In the genomic region with DNA sequence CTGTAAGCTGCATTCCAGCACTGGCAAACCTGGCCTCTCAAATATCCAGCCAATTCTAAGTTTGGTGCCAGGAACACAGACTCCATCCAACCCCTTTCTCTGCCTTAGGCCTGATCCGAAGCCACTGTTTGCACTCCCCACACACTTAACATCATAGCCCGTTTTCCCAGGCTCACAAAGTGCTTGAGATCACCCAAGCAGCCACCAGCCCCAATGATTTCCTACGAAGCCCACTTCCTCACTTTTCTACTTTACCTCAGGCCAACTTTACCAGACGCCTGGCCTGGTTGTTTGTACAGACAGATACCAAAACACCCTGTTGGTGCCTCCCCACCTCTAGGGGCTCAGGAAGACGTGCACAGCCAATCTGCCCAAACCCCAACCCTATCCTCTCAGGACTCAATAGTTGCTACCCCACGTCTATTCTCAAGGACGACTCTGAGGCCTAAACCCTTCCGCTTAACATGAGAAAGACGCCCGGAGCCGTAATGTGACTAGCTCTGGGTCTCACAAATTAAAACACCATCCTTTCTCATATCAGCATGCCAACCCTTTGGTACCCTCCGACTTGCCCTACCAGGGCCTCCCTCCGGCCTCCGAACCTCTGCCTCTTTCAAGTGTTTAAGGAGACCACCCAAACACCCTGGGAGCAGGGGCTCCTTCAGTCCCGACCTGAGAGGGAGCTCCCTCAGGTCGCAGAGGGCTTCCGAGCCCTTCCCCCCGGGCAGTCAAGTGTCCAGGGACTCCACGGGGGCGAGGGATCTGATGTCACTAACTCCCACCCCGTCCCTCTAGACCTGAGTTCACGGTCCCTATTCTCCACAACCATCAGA, we compare ENCODE assay signal across 8 cellular contexts. TPM values are rescaled to one million over a fixed set of nuclear protein-coding genes. Genes with fewer than 3 reads are reported as not detected.
A peak's percentile ranks its signal among the peaks of the same experiment; 100 is the strongest.
DNase-seq lines count a peak whose midpoint lies in the region; ATAC-seq and TF ChIP-seq lines count a peak whose summit lies in the region.

No MANE protein-coding gene starts in this region.

- H3K4me1 ChIP-seq in cardiac muscle cell (ENCODE audit: low read depth) (peaks cover 25% of the 10 kb centered on the region), ectodermal cell (ENCODE audit: control insufficient read depth, insufficient read depth, low read length) (peaks cover 18% of the 10 kb centered on the region), mucosa of rectum (ENCODE audit: control insufficient read depth in 2 of 2, insufficient read depth in 2 of 2, low read length in 2 of 2) (peaks cover 56 to 65% of the 10 kb centered on the region in 2 donors)

- H3K27ac Mint-ChIP-seq in immature natural killer cell = no peak overlapping the region

- H3K27me3 ChIP-seq in cardiac muscle cell (no peaks in the 10 kb centered on the region), ectodermal cell (ENCODE audit: control insufficient read depth, insufficient read depth, low read length, poor library complexity, severe bottlenecking) (no peaks in the 10 kb centered on the region), mucosa of rectum (ENCODE audit: control insufficient read depth in 2 of 2, insufficient read depth in 2 of 2, low read length in 2 of 2) (no peaks in the 10 kb centered on the region)

- H3K27ac ChIP-seq in cardiac muscle cell = peak overlapping the region; percentile 88
- peak overlapping the region; percentile 83 for H3K27ac ChIP-seq in ectodermal cell (ENCODE audit: insufficient read depth, low read depth, low read length, poor library complexity, severe bottlenecking)
- peak overlapping the region; percentile 98 to 100 for H3K27ac ChIP-seq in mucosa of rectum (ENCODE audit: low read depth in 2 of 2, low read length in 2 of 2)

- no peak for ATAC-seq in Right ventricle myocardium inferior
- ATAC-seq in GM18870 (IDR thresholded peaks at IDR 0.05; ENCODE audit: unreplicated experiment) = no peak

- DNase-seq in cardiac muscle cell (ENCODE audit: low read depth in 1 of 2, low spot score in 1 of 2) = peak in 1 of 2 donors; percentile 45
- no peak for DNase-seq in Right ventricle myocardium inferior (ENCODE audit: missing footprints)
- DNase-seq in stimulated activated CD4-positive, alpha-beta T cell treated with anti-CD3 and anti-CD28 coated beads, Interleukin-15, amount 100 ng/mL, for 24 hours = no peak
- no peak for DNase-seq in immature natural killer cell
- no peak for DNase-seq in SW 1271 (lab: John Stamatoyannopoulos, UW)

- H3K9me3 ChIP-seq in cardiac muscle cell (ENCODE audit: low read depth) = no peaks in the 10 kb centered on the region
- no peaks in the 10 kb centered on the region for H3K9me3 ChIP-seq in ectodermal cell (ENCODE audit: control insufficient read depth, low read length)
- no peaks in the 10 kb centered on the region for H3K9me3 ChIP-seq in mucosa of rectum (ENCODE audit: control insufficient read depth in 2 of 2, low read length in 2 of 2)

- TF ChIP-seq CTCF in cardiac muscle cell (IDR thresholded peaks at IDR 0.05; ENCODE audit: low read depth, low read length) = no peak

- peaks cover 28 to 44% (median 32%) of the 10 kb centered on the region in 3 donors for H3K27me3 Mint-ChIP-seq in immature natural killer cell (ENCODE audit: low read depth in 3 of 3)

- WGBS in ectodermal cell, 2 experiments = 35 to 36% methylated on average over 22 of the region's 22 CpGs

- peaks cover 0 to 4% (median 0%) of the 10 kb centered on the region in 6 donors for H3K9me3 Mint-ChIP-seq in immature natural killer cell

- H3K4me1 Mint-ChIP-seq in immature natural killer cell = peaks cover 24 to 48% of the 10 kb centered on the region in 2 donors

- intact Hi-C loops in Right ventricle myocardium inferior (cut with DNase I) = loop anchor here (2.0 to 10.0 kb wide), 2 partner anchors 31 to 301 kb away; partner anchors contain the start of genes CYB5D1, NAA38 and TMEM88

- no peaks in the 10 kb centered on the region for H3K36me3 ChIP-seq in cardiac muscle cell
- H3K36me3 ChIP-seq in ectodermal cell (ENCODE audit: control insufficient read depth, insufficient read depth, low read length) = no peaks in the 10 kb centered on the region
- peaks cover 9 to 10% of the 10 kb centered on the region in 2 donors for H3K36me3 ChIP-seq in mucosa of rectum (ENCODE audit: control insufficient read depth in 2 of 2, insufficient read depth in 2 of 2, low read length in 2 of 2)

- H3K9ac ChIP-seq in mucosa of rectum (ENCODE audit: low read depth in 1 of 2, low read length in 2 of 2) = peak overlapping the region; percentile 97 to 100

- H3K4me3 Mint-ChIP-seq in immature natural killer cell = no peak overlapping the region

- peaks cover 0 to 11% (median 9%) of the 10 kb centered on the region in 3 donors for H3K36me3 Mint-ChIP-seq in immature natural killer cell

- H3K4me3 ChIP-seq in cardiac muscle cell (peak overlapping the region; percentile 42), ectodermal cell (ENCODE audit: insufficient read depth, low read depth, low read length) (peak overlapping the region; percentile 60), mucosa of rectum (ENCODE audit: low read length in 2 of 2) (peak overlapping the region; percentile 95 to 99)

RNA-seq across cellular contexts. Expression of gene PER1, which starts 3.4 kb away (rescaled TPM):
- 42.3 and 51.9 TPM in 2 replicates for total RNA-seq in cardiac muscle cell
- 28.2 and 47.7 TPM in 2 replicates for polyA plus RNA-seq in cardiac muscle cell
- total RNA-seq in Right ventricle myocardium inferior = 124 TPM
- polyA plus RNA-seq in ectodermal cell (2013, experiment 1 of 4) = 20.6 TPM
- polyA plus RNA-seq in ectodermal cell (2013, experiment 2 of 4) = 22.6 TPM
- 20.0 TPM for polyA plus RNA-seq in ectodermal cell (2013, experiment 3 of 4)
- polyA plus RNA-seq in ectodermal cell (2013, experiment 4 of 4) = 21.2 TPM
- 1 to 10 TPM; 3.5 to 8.5 (median 4.5) TPM for polyA plus RNA-seq in immature natural killer cell

RNA-seq across cellular contexts. Expression of gene VAMP2, which starts 7.2 kb away (rescaled TPM):
- total RNA-seq in cardiac muscle cell = 22.5 and 35.7 TPM in 2 replicates
- polyA plus RNA-seq in cardiac muscle cell = 102 and 118 TPM in 2 replicates
- 56.6 TPM for total RNA-seq in Right ventricle myocardium inferior
- polyA plus RNA-seq in ectodermal cell (2013, experiment 1 of 4) = 50.3 TPM
- 44.8 TPM for polyA plus RNA-seq in ectodermal cell (2013, experiment 2 of 4)
- polyA plus RNA-seq in ectodermal cell (2013, experiment 3 of 4) = 38.2 TPM
- polyA plus RNA-seq in ectodermal cell (2013, experiment 4 of 4) = 47.1 TPM
- polyA plus RNA-seq in immature natural killer cell = 10 to 100 TPM; 33.6 to 93.6 (median 39.5) TPM

RNA-seq across cellular contexts. Expression of gene TMEM107, which starts 20.6 kb away (rescaled TPM):
- total RNA-seq in cardiac muscle cell (39.8 and 40.7 TPM in 2 replicates), Right ventricle myocardium inferior (6.7 TPM)
- polyA plus RNA-seq in cardiac muscle cell (54.6 and 62.4 TPM in 2 replicates), immature natural killer cell (10 to 100 TPM; 53.3 to 69.3 (median 64.0) TPM)
- 18.8 TPM for polyA plus RNA-seq in ectodermal cell (2013, experiment 1 of 4)
- 18.2 TPM for polyA plus RNA-seq in ectodermal cell (2013, experiment 2 of 4)
- 31.3 TPM for polyA plus RNA-seq in ectodermal cell (2013, experiment 3 of 4)
- 28.9 TPM for polyA plus RNA-seq in ectodermal cell (2013, experiment 4 of 4)

RNA-seq across cellular contexts. Expression of gene HES7, which starts 31.7 kb away (rescaled TPM):
- total RNA-seq in cardiac muscle cell = 0.32 and 6.2 TPM in 2 replicates
- 1.1 and 1.5 TPM in 2 replicates for polyA plus RNA-seq in cardiac muscle cell
- not detected for total RNA-seq in Right ventricle myocardium inferior
- polyA plus RNA-seq in ectodermal cell (2013, experiment 1 of 4) = not detected
- 0.21 TPM for polyA plus RNA-seq in ectodermal cell (2013, experiment 2 of 4)
- 0.91 TPM for polyA plus RNA-seq in ectodermal cell (2013, experiment 3 of 4)
- polyA plus RNA-seq in ectodermal cell (2013, experiment 4 of 4) = 0.53 TPM
- polyA plus RNA-seq in immature natural killer cell = not detected

RNA-seq across cellular contexts. Expression of gene BORCS6, which starts 34.4 kb away (rescaled TPM):
- total RNA-seq in cardiac muscle cell (19.7 and 26.4 TPM in 2 replicates), Right ventricle myocardium inferior (9.2 TPM)
- polyA plus RNA-seq in cardiac muscle cell (13.2 and 13.7 TPM in 2 replicates), immature natural killer cell (10 to 100 TPM; 24.0 to 38.8 (median 27.5) TPM)
- 3.2 TPM for polyA plus RNA-seq in ectodermal cell (2013, experiment 1 of 4)
- polyA plus RNA-seq in ectodermal cell (2013, experiment 2 of 4) = 3.4 TPM
- 2.9 TPM for polyA plus RNA-seq in ectodermal cell (2013, experiment 3 of 4)
- 3.1 TPM for polyA plus RNA-seq in ectodermal cell (2013, experiment 4 of 4)

Comparison
In these comparisons a context has a peak if more than half of its experiments do, and no peak if none do; other contexts are left out.
1. H3K4me3 ChIP-seq: peak in every context shown above with its lines; median percentile 97 in mucosa of rectum; 60 in ectodermal cell; 42 in cardiac muscle cell.